15 cellular contexts compared by ENCODE assay signal in genomic region chr12:90163975-90164374, GRCh38.
A peak's percentile ranks its signal among the peaks of the same experiment; 100 is the strongest.
DNase-seq lines count a peak whose midpoint lies in the region; ATAC-seq and TF ChIP-seq lines count a peak whose summit lies in the region.
"Had no signal": no experiment of that assay in that cellular context is flagged by ENCODE, and none has a peak within 500 bp of the region (broad histone marks: within the 10 kb centered on the region; RNA-seq: fewer than 3 reads in every experiment).

No MANE protein-coding gene starts in this region.

- H3K4me3 ChIP-seq in breast epithelium, result no peak overlapping the region
- no peak overlapping the region for H3K4me3 ChIP-seq in lower lobe of right lung

- BruUV-seq in MCF 10A (replicated peaks; lab: Mats Ljungman, UMichigan), result no TSS peak

- no peak for TF ChIP-seq CTCF in MCF 10A (IDR thresholded peaks at IDR 0.05; ENCODE audit: unreplicated experiment)
- TF ChIP-seq CTCF in breast epithelium (IDR thresholded peaks at IDR 0.05), result no peak
- TF ChIP-seq CTCF in lower lobe of right lung (IDR thresholded peaks at IDR 0.05), result no peak

- intact Hi-C loops in MCF 10A (cut with micrococcal nuclease) (no loop called here), breast epithelium (cut with DNase I; ENCODE audit: low total_unique reads) (loop anchor here (5.0 kb wide), 1 partner anchor 553 kb away; no protein-coding TSS in a partner anchor), lower lobe of right lung (cut with DNase I) (no loop called here)

- no peaks in the 10 kb centered on the region for H3K4me1 Mint-ChIP-seq in MCF 10A (ENCODE audit: insufficient read depth, unreplicated experiment)
- H3K4me1 Mint-ChIP-seq in activated T-helper 17 cell treated with anti-CD3 and anti-CD28 coated beads, Interleukin-2, amount 50 U/mL, for 72 hours, result no peaks in the 10 kb centered on the region

- CTCF ChIA-PET in MCF 10A (lab: Yijun Ruan, JAX), result interaction anchor here (0.6 kb wide), 1 partner anchor 9 kb away, joined by 3 read pairs; no protein-coding TSS in a partner anchor

- no peak overlapping the region for H3K27ac ChIP-seq in breast epithelium
- no peak overlapping the region for H3K27ac ChIP-seq in caudate nucleus (ENCODE audit: low read depth, low read length)
- no peak overlapping the region for H3K27ac ChIP-seq in lower lobe of right lung

- H3K27me3 Mint-ChIP-seq in MCF 10A (ENCODE audit: insufficient read depth, unreplicated experiment), result no peaks in the 10 kb centered on the region
- H3K27me3 Mint-ChIP-seq in activated T-helper 17 cell treated with anti-CD3 and anti-CD28 coated beads, Interleukin-2, amount 50 U/mL, for 72 hours, result no peaks in the 10 kb centered on the region

- H3K4me1 ChIP-seq in breast epithelium (no peaks in the 10 kb centered on the region), lower lobe of right lung (no peaks in the 10 kb centered on the region)

- no peaks in the 10 kb centered on the region for H3K9me3 Mint-ChIP-seq in MCF 10A (ENCODE audit: unreplicated experiment)
- H3K9me3 Mint-ChIP-seq in activated T-helper 17 cell treated with anti-CD3 and anti-CD28 coated beads, Interleukin-2, amount 50 U/mL, for 72 hours, result no peaks in the 10 kb centered on the region
- H3K9me3 Mint-ChIP-seq: T-helper 2 cell treated with Interferon-gamma antibody and Interleukin-4, amounts not matched to agents 5 μg/mL and 100 μg/mL, for 36 hours had no signal

- no peaks in the 10 kb centered on the region for H3K27me3 ChIP-seq in breast epithelium
- H3K27me3 ChIP-seq in lower lobe of right lung (ENCODE audit: low read depth), result no peaks in the 10 kb centered on the region

- no peaks in the 10 kb centered on the region for H3K36me3 Mint-ChIP-seq in MCF 10A (ENCODE audit: insufficient read depth, unreplicated experiment)
- H3K36me3 Mint-ChIP-seq in activated T-helper 17 cell treated with anti-CD3 and anti-CD28 coated beads, Interleukin-2, amount 50 U/mL, for 72 hours (ENCODE audit: low read depth), result no peaks in the 10 kb centered on the region

- DNase-seq in MCF 10A (ENCODE audit: unreplicated experiment), result peak; percentile 2
- no peak for DNase-seq in breast epithelium (ENCODE audit: low spot score in 2 of 2)
- no peak for DNase-seq in caudate nucleus (lab: John Stamatoyannopoulos, UW)
- no peak for DNase-seq in lower lobe of right lung
- DNase-seq: ACHN; amygdala; NCI-H2081; right cardiac atrium; stimulated activated CD4-positive, alpha-beta T cell treated with anti-CD3 and anti-CD28 coated beads, Interleukin-2, amount 100 ng/mL, for 24 hours had no signal

- H3K9me3 ChIP-seq in breast epithelium (peaks cover 0 to 10% of the 10 kb centered on the region in 2 donors), lower lobe of right lung (no peaks in the 10 kb centered on the region)

- POLR2A ChIA-PET in MCF 10A (lab: Yijun Ruan, JAX), result interaction anchor here (0.6 to 1.2 kb wide), 2 partner anchors 72 to 625 kb away, joined by 3 to 4 read pairs; no protein-coding TSS in a partner anchor

- H3K36me3 ChIP-seq in breast epithelium (no peaks in the 10 kb centered on the region), lower lobe of right lung (no peaks in the 10 kb centered on the region)

- H3K4me3 Mint-ChIP-seq in MCF 10A (ENCODE audit: unreplicated experiment), result no peak overlapping the region
- no peak overlapping the region for H3K4me3 Mint-ChIP-seq in activated T-helper 17 cell treated with anti-CD3 and anti-CD28 coated beads, Interleukin-2, amount 50 U/mL, for 72 hours
- H3K4me3 Mint-ChIP-seq: neural crest cell; T-helper 2 cell treated with Interferon-gamma antibody and Interleukin-4, amounts not matched to agents 5 μg/mL and 100 μg/mL, for 36 hours had no signal

- no peak for TF ChIP-seq POLR2A in breast epithelium (IDR thresholded peaks at IDR 0.05)

- no peak overlapping the region for H3K27ac Mint-ChIP-seq in MCF 10A (ENCODE audit: low read depth, unreplicated experiment)
- H3K27ac Mint-ChIP-seq in activated T-helper 17 cell treated with anti-CD3 and anti-CD28 coated beads, Interleukin-2, amount 50 U/mL, for 72 hours, result no peak overlapping the region
- H3K27ac Mint-ChIP-seq: T-helper 2 cell treated with Interferon-gamma antibody and Interleukin-4, amounts not matched to agents 5 μg/mL and 100 μg/mL, for 36 hours had no signal

- peak; percentile 37 for ATAC-seq in HG02678 (IDR thresholded peaks at IDR 0.05; ENCODE audit: unreplicated experiment)
- ATAC-seq in SK-N-SH treated with all-trans-retinoic acid at 6 μM for 48 hours, result 0 out of 3 replicates have a peak, but pooled peaks have one; percentile 28
- ATAC-seq in activated T-helper 17 cell treated with anti-CD3 and anti-CD28 coated beads, Interleukin-2, amount 50 U/mL, for 72 hours (replicated peaks), result no peak
- ATAC-seq in lower lobe of right lung, result no peak
- no peak for ATAC-seq in HG03025 (IDR thresholded peaks at IDR 0.05; ENCODE audit: low FRiP score, unreplicated experiment)
- ATAC-seq: right cardiac atrium had no signal

TF ChIP-seq in SK-N-SH treated with all-trans-retinoic acid at 6 μM for 48 hours, 23 proteins besides CTCF, POLR2A, EP300 and RAD21 (continues in another document):
- TF ChIP-seq ZFP3 (CRISPR knock-in tag; IDR thresholded peaks at IDR 0.05) (no peak), ZNF8 (CRISPR knock-in tag; IDR thresholded peaks at IDR 0.05) (no peak), OSR1 (CRISPR knock-in tag; IDR thresholded peaks at IDR 0.05) (no peak), TOX (CRISPR knock-in tag; IDR thresholded peaks at IDR 0.05; ENCODE audit: borderline replicate concordance) (no peak), ZNF70 (CRISPR knock-in tag; IDR thresholded peaks at IDR 0.05) (no peak), SNAI2 (CRISPR knock-in tag; IDR thresholded peaks at IDR 0.05) (no peak), ZC3H10 (CRISPR knock-in tag; IDR thresholded peaks at IDR 0.05) (no peak), PPARA (CRISPR knock-in tag; IDR thresholded peaks at IDR 0.05; ENCODE audit: borderline replicate concordance) (no peak), CSDC2 (CRISPR knock-in tag; IDR thresholded peaks at IDR 0.05) (no peak), TCF4 (CRISPR knock-in tag; IDR thresholded peaks at IDR 0.05; ENCODE audit: borderline replicate concordance) (no peak), BACH2 (CRISPR knock-in tag; IDR thresholded peaks at IDR 0.05; ENCODE audit: borderline replicate concordance) (no peak)
- TF ChIP-seq, protein P1, sequence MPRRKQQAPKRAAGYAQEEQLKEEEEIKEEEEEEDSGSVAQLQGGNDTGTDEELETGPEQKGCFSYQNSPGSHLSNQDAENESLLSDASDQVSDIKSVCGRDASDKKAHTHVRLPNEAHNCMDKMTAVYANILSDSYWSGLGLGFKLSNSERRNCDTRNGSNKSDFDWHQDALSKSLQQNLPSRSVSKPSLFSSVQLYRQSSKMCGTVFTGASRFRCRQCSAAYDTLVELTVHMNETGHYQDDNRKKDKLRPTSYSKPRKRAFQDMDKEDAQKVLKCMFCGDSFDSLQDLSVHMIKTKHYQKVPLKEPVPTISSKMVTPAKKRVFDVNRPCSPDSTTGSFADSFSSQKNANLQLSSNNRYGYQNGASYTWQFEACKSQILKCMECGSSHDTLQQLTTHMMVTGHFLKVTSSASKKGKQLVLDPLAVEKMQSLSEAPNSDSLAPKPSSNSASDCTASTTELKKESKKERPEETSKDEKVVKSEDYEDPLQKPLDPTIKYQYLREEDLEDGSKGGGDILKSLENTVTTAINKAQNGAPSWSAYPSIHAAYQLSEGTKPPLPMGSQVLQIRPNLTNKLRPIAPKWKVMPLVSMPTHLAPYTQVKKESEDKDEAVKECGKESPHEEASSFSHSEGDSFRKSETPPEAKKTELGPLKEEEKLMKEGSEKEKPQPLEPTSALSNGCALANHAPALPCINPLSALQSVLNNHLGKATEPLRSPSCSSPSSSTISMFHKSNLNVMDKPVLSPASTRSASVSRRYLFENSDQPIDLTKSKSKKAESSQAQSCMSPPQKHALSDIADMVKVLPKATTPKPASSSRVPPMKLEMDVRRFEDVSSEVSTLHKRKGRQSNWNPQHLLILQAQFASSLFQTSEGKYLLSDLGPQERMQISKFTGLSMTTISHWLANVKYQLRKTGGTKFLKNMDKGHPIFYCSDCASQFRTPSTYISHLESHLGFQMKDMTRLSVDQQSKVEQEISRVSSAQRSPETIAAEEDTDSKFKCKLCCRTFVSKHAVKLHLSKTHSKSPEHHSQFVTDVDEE (CRISPR knock-in tag; IDR thresholded peaks at IDR 0.05), result no peak
- TF ChIP-seq, protein P2, sequence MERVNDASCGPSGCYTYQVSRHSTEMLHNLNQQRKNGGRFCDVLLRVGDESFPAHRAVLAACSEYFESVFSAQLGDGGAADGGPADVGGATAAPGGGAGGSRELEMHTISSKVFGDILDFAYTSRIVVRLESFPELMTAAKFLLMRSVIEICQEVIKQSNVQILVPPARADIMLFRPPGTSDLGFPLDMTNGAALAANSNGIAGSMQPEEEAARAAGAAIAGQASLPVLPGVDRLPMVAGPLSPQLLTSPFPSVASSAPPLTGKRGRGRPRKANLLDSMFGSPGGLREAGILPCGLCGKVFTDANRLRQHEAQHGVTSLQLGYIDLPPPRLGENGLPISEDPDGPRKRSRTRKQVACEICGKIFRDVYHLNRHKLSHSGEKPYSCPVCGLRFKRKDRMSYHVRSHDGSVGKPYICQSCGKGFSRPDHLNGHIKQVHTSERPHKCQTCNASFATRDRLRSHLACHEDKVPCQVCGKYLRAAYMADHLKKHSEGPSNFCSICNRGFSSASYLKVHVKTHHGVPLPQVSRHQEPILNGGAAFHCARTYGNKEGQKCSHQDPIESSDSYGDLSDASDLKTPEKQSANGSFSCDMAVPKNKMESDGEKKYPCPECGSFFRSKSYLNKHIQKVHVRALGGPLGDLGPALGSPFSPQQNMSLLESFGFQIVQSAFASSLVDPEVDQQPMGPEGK (CRISPR knock-in tag; IDR thresholded peaks at IDR 0.05; ENCODE audit: borderline replicate concordance), result no peak
- TF ChIP-seq, protein P3, sequence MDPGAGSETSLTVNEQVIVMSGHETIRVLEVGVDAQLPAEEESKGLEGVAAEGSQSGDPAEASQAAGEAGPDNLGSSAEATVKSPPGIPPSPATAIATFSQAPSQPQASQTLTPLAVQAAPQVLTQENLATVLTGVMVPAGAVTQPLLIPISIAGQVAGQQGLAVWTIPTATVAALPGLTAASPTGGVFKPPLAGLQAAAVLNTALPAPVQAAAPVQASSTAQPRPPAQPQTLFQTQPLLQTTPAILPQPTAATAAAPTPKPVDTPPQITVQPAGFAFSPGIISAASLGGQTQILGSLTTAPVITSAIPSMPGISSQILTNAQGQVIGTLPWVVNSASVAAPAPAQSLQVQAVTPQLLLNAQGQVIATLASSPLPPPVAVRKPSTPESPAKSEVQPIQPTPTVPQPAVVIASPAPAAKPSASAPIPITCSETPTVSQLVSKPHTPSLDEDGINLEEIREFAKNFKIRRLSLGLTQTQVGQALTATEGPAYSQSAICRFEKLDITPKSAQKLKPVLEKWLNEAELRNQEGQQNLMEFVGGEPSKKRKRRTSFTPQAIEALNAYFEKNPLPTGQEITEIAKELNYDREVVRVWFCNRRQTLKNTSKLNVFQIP (CRISPR knock-in tag; IDR thresholded peaks at IDR 0.05; ENCODE audit: borderline replicate concordance, low read depth), result no peak

Comparison
In these comparisons a context has a peak if more than half of its experiments do, and no peak if none do; other contexts are left out.
1. ATAC-seq: peak in HG02678 (single experiment) and SK-N-SH treated with all-trans-retinoic acid at 6 μM for 48 hours (single experiment); none in activated T-helper 17 cell treated with anti-CD3 and anti-CD28 coated beads, Interleukin-2, amount 50 U/mL, for 72 hours (single experiment), lower lobe of right lung (0 of 2) and HG03025 (single experiment).